8 cellular contexts compared by ENCODE assay signal in the genomic region with DNA sequence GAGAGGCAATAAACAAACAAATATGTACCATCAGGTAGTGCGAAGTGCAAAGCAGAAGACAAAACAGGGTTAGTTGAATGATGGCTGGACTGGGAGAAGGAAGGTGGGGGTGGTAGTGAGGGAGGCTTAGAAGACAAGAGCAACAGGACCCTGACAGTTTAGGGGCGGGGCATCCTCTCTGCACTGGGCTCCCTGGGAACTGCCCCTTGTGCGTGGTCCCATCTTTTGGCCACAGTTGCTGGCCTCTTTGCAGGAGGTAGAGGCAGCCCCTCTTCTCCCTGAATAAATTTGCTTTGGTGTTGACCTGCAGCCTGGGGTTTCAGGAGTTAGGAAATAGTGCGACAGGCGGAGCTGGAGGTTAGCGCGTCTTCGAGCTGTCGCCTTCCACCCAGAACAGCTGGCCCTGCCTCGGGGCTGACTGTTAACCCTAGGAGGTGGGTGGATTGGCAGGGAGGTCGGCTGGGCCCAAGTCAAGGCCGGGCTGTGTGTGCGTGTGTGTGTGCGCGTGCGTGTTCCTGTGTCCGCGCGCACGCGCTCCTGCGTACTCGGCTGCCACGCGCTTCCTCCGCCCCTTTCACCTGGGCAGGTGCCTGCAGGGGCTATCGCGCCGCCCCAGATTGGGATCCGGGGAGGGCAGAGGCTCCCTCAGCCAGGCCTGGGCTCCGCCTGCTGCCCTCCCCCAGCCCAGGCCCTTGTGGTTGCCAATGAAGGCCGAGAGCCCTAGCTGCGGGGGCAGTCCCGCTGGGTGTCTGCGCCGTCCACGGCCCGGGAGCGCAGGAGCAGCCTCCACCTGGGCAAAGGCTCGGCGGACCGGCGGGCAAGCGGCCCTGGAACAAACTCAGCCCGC.
DNase-seq lines count a peak whose midpoint lies in the region; ATAC-seq and TF ChIP-seq lines count a peak whose summit lies in the region.

No MANE protein-coding gene starts in this region.

- H3K4me1 ChIP-seq in breast epithelium (no peaks in the 10 kb centered on the region), left lung (no peaks in the 10 kb centered on the region), suprapubic skin (peaks cover 16% of the 10 kb centered on the region)

- peak overlapping the region; percentile 36 to 74 (median 57) for H3K4me3 ChIP-seq in breast epithelium
- peak overlapping the region; percentile 18 to 24 for H3K4me3 ChIP-seq in left lung
- H3K4me3 ChIP-seq in suprapubic skin = peak overlapping the region; percentile 51

- TF ChIP-seq CTCF in breast epithelium (IDR thresholded peaks at IDR 0.05) (no peak), left lung (IDR thresholded peaks at IDR 0.05) (no peak), suprapubic skin (IDR thresholded peaks at IDR 0.05) (no peak), GM10266 (IDR thresholded peaks at IDR 0.05; ENCODE audit: control insufficient read depth, insufficient read depth, low read depth, missing control alignments) (no peak)

- TF ChIP-seq POLR2A in breast epithelium (IDR thresholded peaks at IDR 0.05) (no peak), suprapubic skin (IDR thresholded peaks at IDR 0.05) (no peak)

- H3K36me3 ChIP-seq in breast epithelium (no peaks in the 10 kb centered on the region), left lung (no peaks in the 10 kb centered on the region), suprapubic skin (no peaks in the 10 kb centered on the region)

- 18% methylated on average over 35 of the region's 45 CpGs for WGBS in suprapubic skin

- H3K27ac ChIP-seq in breast epithelium (peak overlapping the region in 1 of 2 donors; percentile 55), left lung (no peak overlapping the region), suprapubic skin (no peak overlapping the region)

- no peak for TF ChIP-seq EP300 in suprapubic skin (IDR thresholded peaks at IDR 0.05)

- DNase-seq in NCI-H2029 (lab: John Stamatoyannopoulos, UW) (peak; percentile 33), NCI-H2029 treated with DMSO at 0.1 percent for 48 hours (lab: John Stamatoyannopoulos, UW) (no peak), breast epithelium (ENCODE audit: low spot score in 2 of 2) (peak in 1 of 2 donors; percentile 55), left lung (peak; percentile 72 to 90), suprapubic skin (ENCODE audit: low spot score in 2 of 2) (no peak), GM10266 (ENCODE audit: extremely low spot score) (no peak)

- H3K9me3 ChIP-seq in breast epithelium (no peaks in the 10 kb centered on the region), left lung (no peaks in the 10 kb centered on the region), suprapubic skin (no peaks in the 10 kb centered on the region)

- H3K27me3 ChIP-seq in breast epithelium = no peaks in the 10 kb centered on the region
- H3K27me3 ChIP-seq in left lung = peaks cover 0 to 32% of the 10 kb centered on the region in 2 donors
- H3K27me3 ChIP-seq in suprapubic skin = peaks cover 10% of the 10 kb centered on the region

- intact Hi-C loops in breast epithelium (cut with DNase I; ENCODE audit: low total_unique reads) (no loop called here), left lung (cut with DNase I) (no loop called here)

- ATAC-seq in left lung (peak; percentile 97), GM18907 (IDR thresholded peaks at IDR 0.05; ENCODE audit: unreplicated experiment) (no peak), HG02588 (IDR thresholded peaks at IDR 0.05; ENCODE audit: unreplicated experiment) (no peak)

Comparison
In these comparisons a context has a peak if more than half of its experiments do, and no peak if none do; other contexts are left out.
1. DNase-seq: peak in NCI-H2029 (single experiment) and left lung (2 of 2); none in NCI-H2029 treated with DMSO at 0.1 percent for 48 hours (single experiment), suprapubic skin (0 of 2) and GM10266 (single experiment).
2. Peak in every context shown above with its lines, with median percentiles within 50 percentile points of each other: H3K4me3 ChIP-seq.